ENCODE assay signal across 13 cellular contexts in genomic region chr10:102509387-102509786, GRCh38.
A peak's percentile ranks its signal among the peaks of the same experiment; 100 is the strongest.
DNase-seq lines count a peak whose midpoint lies in the region; ATAC-seq and TF ChIP-seq lines count a peak whose summit lies in the region.
"Had no signal": no experiment of that assay in that cellular context is flagged by ENCODE, and none has a peak within 500 bp of the region (broad histone marks: within the 10 kb centered on the region; RNA-seq: fewer than 3 reads in every experiment).

No MANE protein-coding gene starts in this region.

- no peak for ATAC-seq in GM19397 (IDR thresholded peaks at IDR 0.05; ENCODE audit: unreplicated experiment)

- H3K27ac ChIP-seq in HL-60 (replicated peaks) = no peak overlapping the region

- DNase-seq in AG10803 (ENCODE audit: low read depth) = peak; percentile 64
- DNase-seq in HL-60 (ENCODE audit: low read depth in 1 of 2, low spot score in 1 of 2) = peak; percentile 42 to 43
- peak; percentile 49 for DNase-seq in amniotic epithelial cell (ENCODE audit: low read depth)
- DNase-seq in iris pigment epithelial cell (ENCODE audit: low read depth) = peak; percentile 70
- no peak for DNase-seq in NCI-H2107 (lab: John Stamatoyannopoulos, UW)
- DNase-seq in NCI-H1694 treated with DMSO at 0.1 percent for 48 hours (lab: John Stamatoyannopoulos, UW) = no peak
- DNase-seq in activated CD4-positive, alpha-beta T cell treated with anti-CD3 and anti-CD28 coated beads, Interleukin-2, amount 50 U/mL, for 4 hours = no peak
- DNase-seq: activated CD4-positive, CD25-positive, alpha-beta regulatory T cell; activated naive CD4-positive, alpha-beta T cell treated with anti-CD3 and anti-CD28 coated beads for 36 hours; CD4-positive, alpha-beta T cell; NCI-H1417 treated with DMSO at 0.1 percent for 48 hours had no signal

- no peak overlapping the region for H3K4me3 ChIP-seq in AG10803 (ENCODE audit: low read length)
- no peak overlapping the region for H3K4me3 ChIP-seq in HL-60 (replicated peaks; ENCODE audit: insufficient read depth, low read length)
- H3K4me3 ChIP-seq: spleen had no signal

- TF ChIP-seq CTCF in AG10803 (conservative IDR thresholded peaks at IDR 0.05; ENCODE audit: low read length) (no peak), HL-60 (IDR thresholded peaks at IDR 0.05; ENCODE audit: insufficient read depth, low read length) (no peak)

- no peaks in the 10 kb centered on the region for H3K27me3 ChIP-seq in HL-60 (ENCODE audit: insufficient read depth, poor library complexity, severe bottlenecking)
- H3K27me3 ChIP-seq: spleen had no signal

Comparison
In these comparisons a context has a peak if more than half of its experiments do, and no peak if none do; other contexts are left out.
1. DNase-seq: peak in AG10803 (single experiment), HL-60 (2 of 2), amniotic epithelial cell (single experiment) and iris pigment epithelial cell (single experiment); none in NCI-H2107 (single experiment), NCI-H1694 treated with DMSO at 0.1 percent for 48 hours (single experiment) and activated CD4-positive, alpha-beta T cell treated with anti-CD3 and anti-CD28 coated beads, Interleukin-2, amount 50 U/mL, for 4 hours (0 of 2).